9 cellular contexts compared by ENCODE assay signal in genomic region chr20:32040142-32040953, GRCh38. TPM values are rescaled to one million over a fixed set of nuclear protein-coding genes. Genes with fewer than 3 reads are reported as not detected.
DNase-seq lines count a peak whose midpoint lies in the region; TF ChIP-seq lines count a peak whose summit lies in the region.
"Had no signal": no experiment of that assay in that cellular context is flagged by ENCODE, and none has a peak within 500 bp of the region (broad histone marks: within the 10 kb centered on the region; RNA-seq: fewer than 3 reads in every experiment).

No MANE protein-coding gene starts in this region.

- peaks cover 5 to 86% (median 44%) of the 10 kb centered on the region in 6 donors for H3K4me1 ChIP-seq in spleen

- 19 to 35% (median 28%) methylated on average over 9 to 10 of the region's 10 CpGs for WGBS in spleen, 5 donors

- H3K27ac ChIP-seq in spleen = peak overlapping the region; percentile 27 to 91 (median 83)

- intact Hi-C loops in spleen (cut with DNase I; ENCODE audit: low total_unique reads) = no loop called here

- DNase-seq in NCI-H146 (lab: John Stamatoyannopoulos, UW) = peak; percentile 34
- DNase-seq in NCI-H146 treated with DMSO at 0.1 percent for 48 hours (lab: John Stamatoyannopoulos, UW; ENCODE audit: unreplicated experiment) = no peak
- peak; percentile 10 for DNase-seq in LNCaP clone FGC (ENCODE audit: low read depth)
- peak; percentile 87 for DNase-seq in epithelial cell of esophagus (ENCODE audit: low read depth)
- peak; percentile 91 for DNase-seq in spleen
- DNase-seq in glomerular visceral epithelial cell (ENCODE audit: extremely low spot score) = no peak
- DNase-seq in activated CD4-positive, alpha-beta T cell treated with anti-CD3 and anti-CD28 coated beads for 4 hours = no peak
- DNase-seq in NK-92 treated with Interleukin-12 subunit alpha and Interleukin-12 subunit beta, amount 100 ng/mL, for 24 hours (lab: John Stamatoyannopoulos, UW) = no peak

- no peak for TF ChIP-seq POLR2A in spleen (IDR thresholded peaks at IDR 0.05)

- TF ChIP-seq CTCF in LNCaP clone FGC (IDR thresholded peaks at IDR 0.05; ENCODE audit: control insufficient read depth, extremely low read depth, insufficient read depth) (no peak), epithelial cell of esophagus (IDR thresholded peaks at IDR 0.05; ENCODE audit: insufficient read depth, low read depth, low read length, missing control alignments) (no peak), spleen (IDR thresholded peaks at IDR 0.05 in 8 of 11, conservative IDR thresholded peaks at IDR 0.05 in 3 of 11) (no peak)

- H3K27me3 ChIP-seq in spleen (replicated peaks in 1 of 7) = peaks cover 0 to 5% (median 0%) of the 10 kb centered on the region in 7 donors

- H3K9me3 ChIP-seq in spleen = no peaks in the 10 kb centered on the region

- H3K4me3 ChIP-seq in LNCaP clone FGC (ENCODE audit: low read depth, low read length) (no peak overlapping the region), epithelial cell of esophagus (ENCODE audit: low read length) (no peak overlapping the region), spleen (peak overlapping the region in 4 of 8 donors; percentile 13 to 60 (median 22))

- H3K36me3 ChIP-seq in spleen = no peaks in the 10 kb centered on the region

RNA-seq across cellular contexts. Expression of gene HCK, which starts 11.7 kb away (rescaled TPM):
- 100 to 1,000 TPM; 139 to 341 (median 155) TPM for total RNA-seq in spleen
- polyA plus RNA-seq in spleen = 10 to 100 TPM; 44.3 to 76.4 (median 53.0) TPM

RNA-seq across cellular contexts. Expression of gene CCM2L, which starts 30.1 kb away (rescaled TPM):
- total RNA-seq in spleen = 100 to 1,000 TPM in 5 of 7 donors, 10 to 100 TPM in 2; 64.8 to 186 (median 138) TPM
- polyA plus RNA-seq in spleen = 100 to 1,000 TPM in 1 of 3 donors, 10 to 100 TPM in 2; 27.6 to 158 (median 71.1) TPM
- total RNA-seq: T-helper 1 cell treated with Interleukin-12 subunit alpha and Interleukin-12 subunit beta and Interleukin-4 antibody, amounts not matched to agents 30 ng/mL and 1 ng/mL, for 36 hours had no signal

Comparison
In these comparisons a context has a peak if more than half of its experiments do, and no peak if none do; other contexts are left out.
1. DNase-seq: peak in NCI-H146 (single experiment), LNCaP clone FGC (single experiment), epithelial cell of esophagus (single experiment) and spleen (single experiment); none in NCI-H146 treated with DMSO at 0.1 percent for 48 hours (single experiment), glomerular visceral epithelial cell (single experiment), activated CD4-positive, alpha-beta T cell treated with anti-CD3 and anti-CD28 coated beads for 4 hours (0 of 2) and NK-92 treated with Interleukin-12 subunit alpha and Interleukin-12 subunit beta, amount 100 ng/mL, for 24 hours (single experiment).